In genomic region chr1:100597069-100597741, GRCh38 we compare ENCODE assay signal across 12 cellular contexts. TPM values are rescaled to one million over a fixed set of nuclear protein-coding genes. Genes with fewer than 3 reads are reported as not detected.
A peak's percentile ranks its signal among the peaks of the same experiment; 100 is the strongest.
DNase-seq lines count a peak whose midpoint lies in the region; ATAC-seq and TF ChIP-seq lines count a peak whose summit lies in the region.
"Had no signal": no experiment of that assay in that cellular context is flagged by ENCODE, and none has a peak within 500 bp of the region (broad histone marks: within the 10 kb centered on the region; RNA-seq: fewer than 3 reads in every experiment).

No MANE protein-coding gene starts in this region.

- intact Hi-C loops in heart left ventricle (cut with DNase I), result no loop called here

- ATAC-seq in DND-41 (ENCODE audit: insufficient read depth, low read depth) (peak; percentile 93), GM18517 (IDR thresholded peaks at IDR 0.05; ENCODE audit: unreplicated experiment) (no peak), heart left ventricle (no peak)
- ATAC-seq in stimulated activated naive B cell treated with anti-CD40 and anti-IgM and Interleukin-4, amounts not matched to agents 10 μg/mL and 1 μg/mL and 100 μg/mL, for 72 hours (replicated peaks), result no peak

- TF ChIP-seq CTCF in DND-41 (IDR thresholded peaks at IDR 0.05; ENCODE audit: borderline replicate concordance, extremely low read depth, low read length, poor library complexity, severe bottlenecking) (no peak), astrocyte of the spinal cord (IDR thresholded peaks at IDR 0.05; ENCODE audit: low read depth, low read length) (no peak), mesothelial cell of epicardium (IDR thresholded peaks at IDR 0.05; ENCODE audit: unreplicated experiment) (no peak), progenitor cell of endocrine pancreas (IDR thresholded peaks at IDR 0.05; ENCODE audit: unreplicated experiment) (no peak), heart left ventricle (IDR thresholded peaks at IDR 0.05) (no peak)

- in situ Hi-C loops in astrocyte of the spinal cord (cut with HindIII; ENCODE audit: low sequenced_read_pairs), result no loop called here

- H3K9ac ChIP-seq in DND-41 (ENCODE audit: low read depth, low read length), result no peak overlapping the region

- H3K4me1 Mint-ChIP-seq in mesothelial cell of epicardium (peaks cover 10% of the 10 kb centered on the region), progenitor cell of endocrine pancreas (ENCODE audit: low read depth) (no peaks in the 10 kb centered on the region)
- no peaks in the 10 kb centered on the region for H3K4me1 Mint-ChIP-seq in stimulated activated naive B cell treated with anti-CD40 and anti-IgM and Interleukin-4, amounts not matched to agents 10 μg/mL and 1 μg/mL and 100 μg/mL, for 72 hours
- H3K4me1 Mint-ChIP-seq: endodermal cell had no signal

- no peaks in the 10 kb centered on the region for H3K79me2 ChIP-seq in DND-41 (ENCODE audit: insufficient read depth, low read length)

- H3K4me3 Mint-ChIP-seq in mesothelial cell of epicardium (no peak overlapping the region), progenitor cell of endocrine pancreas (ENCODE audit: low read depth) (no peak overlapping the region)
- no peak overlapping the region for H3K4me3 Mint-ChIP-seq in stimulated activated naive B cell treated with anti-CD40 and anti-IgM and Interleukin-4, amounts not matched to agents 10 μg/mL and 1 μg/mL and 100 μg/mL, for 72 hours
- H3K4me3 Mint-ChIP-seq: endodermal cell had no signal

- no peaks in the 10 kb centered on the region for H3K27me3 Mint-ChIP-seq in mesothelial cell of epicardium (ENCODE audit: low read depth)
- no peaks in the 10 kb centered on the region for H3K27me3 Mint-ChIP-seq in stimulated activated naive B cell treated with anti-CD40 and anti-IgM and Interleukin-4, amounts not matched to agents 10 μg/mL and 1 μg/mL and 100 μg/mL, for 72 hours
- no peaks in the 10 kb centered on the region for H3K27me3 Mint-ChIP-seq in progenitor cell of endocrine pancreas

- H3K9me3 Mint-ChIP-seq in mesothelial cell of epicardium (peaks cover 15% of the 10 kb centered on the region), progenitor cell of endocrine pancreas (ENCODE audit: low read depth) (peaks cover 10% of the 10 kb centered on the region)
- H3K9me3 Mint-ChIP-seq in stimulated activated naive B cell treated with anti-CD40 and anti-IgM and Interleukin-4, amounts not matched to agents 10 μg/mL and 1 μg/mL and 100 μg/mL, for 72 hours, result peaks cover 20 to 21% of the 10 kb centered on the region in 2 donors

- H3K4me1 ChIP-seq in DND-41 (ENCODE audit: insufficient read depth, low read length), result peaks cover 17% of the 10 kb centered on the region
- peaks cover 0 to 7% (median 0%) of the 10 kb centered on the region in 12 donors for H3K4me1 ChIP-seq in heart left ventricle
- H3K4me1 ChIP-seq: thyroid gland had no signal

- H2AFZ ChIP-seq in DND-41 (ENCODE audit: low read depth, low read length), result 0 out of 2 replicates have a peak overlapping the region, but pooled peaks have one; percentile 13

- H3K36me3 Mint-ChIP-seq in mesothelial cell of epicardium, result no peaks in the 10 kb centered on the region
- H3K36me3 Mint-ChIP-seq in stimulated activated naive B cell treated with anti-CD40 and anti-IgM and Interleukin-4, amounts not matched to agents 10 μg/mL and 1 μg/mL and 100 μg/mL, for 72 hours, result peaks cover 0 to 5% of the 10 kb centered on the region in 2 donors
- H3K36me3 Mint-ChIP-seq in progenitor cell of endocrine pancreas (ENCODE audit: insufficient read depth), result no peaks in the 10 kb centered on the region

- H3K36me3 ChIP-seq in DND-41 (ENCODE audit: insufficient read depth, low read length) (no peaks in the 10 kb centered on the region), MG63 (no peaks in the 10 kb centered on the region), heart left ventricle (no peaks in the 10 kb centered on the region)
- H3K36me3 ChIP-seq: thyroid gland had no signal

- H3K4me3 ChIP-seq in DND-41 (ENCODE audit: low read depth in 1 of 2, low read length in 2 of 2) (no peak overlapping the region), MG63 (no peak overlapping the region), astrocyte of the spinal cord (ENCODE audit: low read depth, low read length) (no peak overlapping the region), heart left ventricle (no peak overlapping the region)
- H3K4me3 ChIP-seq: thyroid gland had no signal

- no peak for DNase-seq in DND-41
- DNase-seq in MG63, result peak; percentile 5
- DNase-seq in astrocyte of the spinal cord (ENCODE audit: low read depth, low spot score), result peak; percentile 91
- DNase-seq in mesothelial cell of epicardium (ENCODE audit: low spot score in 2 of 2, unreplicated experiment in 2 of 2), result no peak
- no peak for DNase-seq in stimulated activated naive B cell treated with anti-CD40 and anti-IgM and Interleukin-4, amounts not matched to agents 10 μg/mL and 1 μg/mL and 100 μg/mL, for 72 hours
- DNase-seq in progenitor cell of endocrine pancreas (ENCODE audit: low spot score, unreplicated experiment), result no peak
- no peak for DNase-seq in heart left ventricle
- DNase-seq: activated T-cell treated with anti-CD3 and anti-CD28 coated beads, Interleukin-2, amount 50 U/mL, for 1 hour; endodermal cell; NCI-H2081; thyroid gland had no signal

- no peaks in the 10 kb centered on the region for H3K9me3 ChIP-seq in DND-41 (ENCODE audit: insufficient read depth, low read length, severe bottlenecking)
- H3K9me3 ChIP-seq in MG63, result no peaks in the 10 kb centered on the region
- peaks cover 0 to 18% (median 0%) of the 10 kb centered on the region in 12 donors for H3K9me3 ChIP-seq in heart left ventricle
- H3K9me3 ChIP-seq: thyroid gland had no signal

- no peaks in the 10 kb centered on the region for H3K27me3 ChIP-seq in DND-41 (ENCODE audit: insufficient read depth, low read length, poor library complexity)
- H3K27me3 ChIP-seq in MG63, result no peaks in the 10 kb centered on the region
- no peaks in the 10 kb centered on the region for H3K27me3 ChIP-seq in heart left ventricle
- H3K27me3 ChIP-seq: thyroid gland had no signal

- no peak for TF ChIP-seq POLR2A in heart left ventricle (IDR thresholded peaks at IDR 0.05)

- H3K27ac Mint-ChIP-seq in mesothelial cell of epicardium (peak overlapping the region; percentile 28), progenitor cell of endocrine pancreas (no peak overlapping the region)
- H3K27ac Mint-ChIP-seq in stimulated activated naive B cell treated with anti-CD40 and anti-IgM and Interleukin-4, amounts not matched to agents 10 μg/mL and 1 μg/mL and 100 μg/mL, for 72 hours, result no peak overlapping the region
- H3K27ac Mint-ChIP-seq: endodermal cell had no signal

- peak overlapping the region; percentile 63 for H3K27ac ChIP-seq in DND-41 (ENCODE audit: low read length)
- no peak overlapping the region for H3K27ac ChIP-seq in heart left ventricle
- H3K27ac ChIP-seq: thyroid gland had no signal

- WGBS in heart left ventricle, 4 donors, result 35 to 52% (median 39%) methylated on average over 1 of the region's 1 CpG

- no peak overlapping the region for H3K4me2 ChIP-seq in DND-41 (ENCODE audit: insufficient read depth, low read length)

- no peaks in the 10 kb centered on the region; the same call in 1 of the 2 replicates for H4K20me1 ChIP-seq in DND-41 (ENCODE audit: insufficient read depth, low read length)

RNA-seq across cellular contexts. Expression of gene GPR88, which starts 59.3 kb away (rescaled TPM):
- not detected in 2 replicates for total RNA-seq in MG63 (2014; rRNA removed; shearing (Covaris generic); ENCODE audit: low replicate concordance)
- 0.07 TPM in 2 of 3 replicates, not detected in the other for total RNA-seq in mesothelial cell of epicardium
- not detected in 2 replicates for total RNA-seq in progenitor cell of endocrine pancreas
- under 1 TPM in 4 of 9 donors, not detected in 5; 0.08 to 0.27 (median 0.11) TPM for total RNA-seq in heart left ventricle
- under 1 TPM; 0.01 to 0.15 TPM for polyA plus RNA-seq in heart left ventricle
- total RNA-seq: endodermal cell had no signal

Comparison
In these comparisons a context has a peak if more than half of its experiments do, and no peak if none do; other contexts are left out.
1. DNase-seq: peak in MG63 (single experiment) and astrocyte of the spinal cord (single experiment); none in DND-41 (single experiment), mesothelial cell of epicardium (0 of 2), stimulated activated naive B cell treated with anti-CD40 and anti-IgM and Interleukin-4, amounts not matched to agents 10 μg/mL and 1 μg/mL and 100 μg/mL, for 72 hours (single experiment), progenitor cell of endocrine pancreas (single experiment) and heart left ventricle (0 of 5).